24 cellular contexts compared by ENCODE assay signal in genomic region chr2:101868525-101868924, GRCh38.
"Had no signal": no experiment of that assay in that cellular context is flagged by ENCODE, and none has a peak within 500 bp of the region (broad histone marks: within the 10 kb centered on the region; RNA-seq: fewer than 3 reads in every experiment).

No MANE protein-coding gene starts in this region.

- H3K27ac ChIP-seq: colonic mucosa, gastrocnemius medialis, neutrophil, sigmoid colon, skin epidermis, testis, tibial nerve, upper lobe of right lung, vagina had no signal

- H3K4me1 Mint-ChIP-seq: immature natural killer cell; nephron progenitor cell; stimulated activated naive B cell treated with anti-CD40 and anti-IgM and Interleukin-4, amounts not matched to agents 10 μg/mL and 1 μg/mL and 100 μg/mL, for 72 hours; stimulated activated naive CD8-positive, alpha-beta T cell treated with anti-CD3 and anti-CD28 coated beads, Interleukin-15, amount 100 ng/mL, for 72 hours had no signal

- FAIRE-seq: keratinocyte had no signal

- H3K4me3 ChIP-seq: colonic mucosa, gastrocnemius medialis, lung, sigmoid colon, skin epidermis, testis, tibial nerve, upper lobe of right lung, vagina had no signal

- DNase-seq: colonic mucosa; dermis blood vessel endothelial cell; gastrocnemius medialis; glutamatergic neuron; immature natural killer cell; left colon; left ventricle myocardium superior; naive thymus-derived CD4-positive, alpha-beta T cell; nephron progenitor cell; posterior cingulate gyrus; sigmoid colon; stimulated activated CD4-positive, alpha-beta T cell treated with anti-CD3 and anti-CD28 coated beads, Interleukin-2, amount 100 ng/mL, for 24 hours; stimulated activated CD4-positive, alpha-beta T cell treated with anti-CD3 and anti-CD28 coated beads, Interleukin-4, amount 100 ng/mL, for 4 hours; stimulated activated naive B cell treated with anti-CD40 and anti-IgM and Interleukin-4, amounts not matched to agents 10 μg/mL and 1 μg/mL and 100 μg/mL, for 72 hours; stimulated activated naive CD8-positive, alpha-beta T cell treated with anti-CD3 and anti-CD28 coated beads, Interleukin-15, amount 100 ng/mL, for 72 hours; testis; upper lobe of right lung had no signal

- H3K4me1 ChIP-seq: colonic mucosa, gastrocnemius medialis, sigmoid colon, testis, tibial nerve, upper lobe of right lung, vagina had no signal

- H3K27me3 Mint-ChIP-seq: naive thymus-derived CD4-positive, alpha-beta T cell; stimulated activated naive B cell treated with anti-CD40 and anti-IgM and Interleukin-4, amounts not matched to agents 10 μg/mL and 1 μg/mL and 100 μg/mL, for 72 hours; stimulated activated naive CD8-positive, alpha-beta T cell treated with anti-CD3 and anti-CD28 coated beads, Interleukin-15, amount 100 ng/mL, for 72 hours had no signal

- H3K9me3 Mint-ChIP-seq: immature natural killer cell; nephron progenitor cell; stimulated activated naive B cell treated with anti-CD40 and anti-IgM and Interleukin-4, amounts not matched to agents 10 μg/mL and 1 μg/mL and 100 μg/mL, for 72 hours; stimulated activated naive CD8-positive, alpha-beta T cell treated with anti-CD3 and anti-CD28 coated beads, Interleukin-15, amount 100 ng/mL, for 72 hours had no signal

- ATAC-seq: esophagus mucosa; gastrocnemius medialis; left colon; left ventricle myocardium superior; naive thymus-derived CD4-positive, alpha-beta T cell; stimulated activated naive B cell treated with anti-CD40 and anti-IgM and Interleukin-4, amounts not matched to agents 10 μg/mL and 1 μg/mL and 100 μg/mL, for 72 hours; stimulated activated naive CD8-positive, alpha-beta T cell treated with anti-CD3 and anti-CD28 coated beads, Interleukin-15, amount 100 ng/mL, for 72 hours; upper lobe of right lung had no signal

- H3K27me3 ChIP-seq: colonic mucosa, gastrocnemius medialis, neutrophil, sigmoid colon, testis, tibial nerve, upper lobe of right lung, vagina had no signal

- H3K9me3 ChIP-seq: colonic mucosa, gastrocnemius medialis, neutrophil, sigmoid colon, testis, tibial nerve, upper lobe of right lung, vagina had no signal

- H3K4me3 Mint-ChIP-seq: immature natural killer cell; naive thymus-derived CD4-positive, alpha-beta T cell; nephron progenitor cell; stimulated activated naive B cell treated with anti-CD40 and anti-IgM and Interleukin-4, amounts not matched to agents 10 μg/mL and 1 μg/mL and 100 μg/mL, for 72 hours; stimulated activated naive CD8-positive, alpha-beta T cell treated with anti-CD3 and anti-CD28 coated beads, Interleukin-15, amount 100 ng/mL, for 72 hours had no signal
